Comparison of ENCODE assay signal across 8 cellular contexts in the genomic region with DNA sequence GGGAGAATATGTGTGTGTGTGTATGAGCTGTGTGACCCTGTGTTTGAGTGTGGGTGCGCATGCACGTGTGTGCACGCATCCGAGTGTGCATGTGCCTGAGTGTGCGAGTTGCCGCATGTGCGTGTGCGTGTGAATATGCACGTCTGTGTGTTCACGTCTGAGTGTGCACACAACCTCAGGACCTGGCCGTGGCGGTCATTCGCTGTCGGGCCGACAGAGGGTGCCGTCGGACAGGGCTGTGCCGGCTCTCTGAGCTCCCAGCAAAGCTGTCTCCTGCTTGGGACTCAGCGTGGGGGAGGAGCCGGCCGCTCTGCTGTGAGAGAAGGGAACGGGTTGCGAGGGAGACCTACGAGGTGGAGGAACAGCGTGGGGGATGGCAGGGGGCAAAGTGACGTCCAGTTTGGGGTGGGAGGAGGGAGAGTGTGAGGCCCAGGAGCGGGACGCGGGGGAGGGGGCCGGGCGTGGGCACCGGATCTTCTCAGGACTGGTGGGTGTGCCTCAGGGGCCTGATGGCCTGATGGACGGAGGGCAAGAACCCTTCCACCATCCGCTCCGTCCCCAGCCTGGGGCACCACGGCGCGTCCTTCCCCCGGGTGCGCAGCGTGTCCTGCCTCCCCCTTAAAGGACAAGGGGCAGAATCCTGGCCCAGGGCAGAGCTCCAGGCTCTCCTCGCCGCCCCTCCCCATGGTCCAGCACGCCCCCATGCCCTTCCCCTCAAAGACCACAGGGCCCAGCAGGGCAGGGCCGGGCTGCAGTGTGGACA. TPM values are rescaled to one million over a fixed set of nuclear protein-coding genes. Genes with fewer than 3 reads are reported as not detected.
DNase-seq lines count a peak whose midpoint lies in the region; ATAC-seq and TF ChIP-seq lines count a peak whose summit lies in the region.

No MANE protein-coding gene starts in this region.

- H3K79me2 ChIP-seq in mammary epithelial cell (ENCODE audit: insufficient read depth, low read length): no peaks in the 10 kb centered on the region

- no peak overlapping the region for H3K9ac ChIP-seq in mammary epithelial cell (ENCODE audit: insufficient read depth, low read length)

- peak; percentile 31 for DNase-seq in GM04504 (ENCODE audit: low read depth)
- peak; percentile 86 for DNase-seq in NCI-H2196 (lab: John Stamatoyannopoulos, UW; ENCODE audit: unreplicated experiment)
- peak; percentile 94 for DNase-seq in WTC11 (ENCODE audit: low spot score)
- DNase-seq in mammary epithelial cell: peak; percentile 64
- DNase-seq in immature natural killer cell: peak; percentile 75 to 80 (median 77)
- peak; percentile 85 for DNase-seq in stimulated activated CD4-positive, alpha-beta T cell treated with anti-CD3 and anti-CD28 coated beads, Interleukin-12 subunit alpha, Interleukin-12 subunit beta, amount 100 ng/mL, for 4 hours

- H3K4me3 Mint-ChIP-seq in WTC11 (peak overlapping the region; percentile 60), immature natural killer cell (peak overlapping the region; percentile 57 to 79 (median 75))

- H3K9me3 Mint-ChIP-seq in WTC11 (no peaks in the 10 kb centered on the region), immature natural killer cell (no peaks in the 10 kb centered on the region)

- peaks cover 3% of the 10 kb centered on the region for H3K27me3 ChIP-seq in mammary epithelial cell (ENCODE audit: insufficient read depth, low read length)

- 6% methylated on average over 14 of the region's 45 CpGs for WGBS in mammary epithelial cell (ENCODE audit: low coverage, missing lambda C conversion rate)

- intact Hi-C loops in mammary epithelial cell (cut with micrococcal nuclease): loop anchor here (1.0 kb wide), 4 partner anchors 37 to 207 kb away; no protein-coding TSS in a partner anchor

- peak overlapping the region; percentile 78 for H2AFZ ChIP-seq in mammary epithelial cell (ENCODE audit: low read depth, low read length)

- ATAC-seq in HG02798 (IDR thresholded peaks at IDR 0.05; ENCODE audit: poor library complexity, unreplicated experiment) (peak; percentile 73), WTC11 (peak; percentile 87), GM18909 (IDR thresholded peaks at IDR 0.05; ENCODE audit: poor library complexity, unreplicated experiment) (no peak)

- POLR2A ChIA-PET in WTC11 (lab: Charles Lee): interaction anchor here (0.8 kb wide), 1 partner anchor 39 kb away, joined by 3 read pairs; no protein-coding TSS in a partner anchor

- CTCF ChIA-PET in WTC11 (lab: Charles Lee): interaction anchor here (0.5 to 1.8 kb wide), 41 partner anchors 8 to 409 kb away, joined by 3 to 24 read pairs (median 4); partner anchors contain the start of gene GID8
- CTCF ChIA-PET in mammary epithelial cell (lab: Charles Lee; ENCODE audit: low non-redundant PET): interaction anchor here (0.6 kb wide), 4 partner anchors 10 to 1250 kb away, joined by 3 to 7 read pairs (median 4); no protein-coding TSS in a partner anchor

- H3K4me2 ChIP-seq in mammary epithelial cell (ENCODE audit: insufficient read depth, low read depth, low read length): peak overlapping the region; percentile 78

- H3K36me3 Mint-ChIP-seq in WTC11 (no peaks in the 10 kb centered on the region), immature natural killer cell (no peaks in the 10 kb centered on the region)

- H3K4me1 Mint-ChIP-seq in WTC11: peaks cover 30% of the 10 kb centered on the region
- peaks cover 16% of the 10 kb centered on the region in 2 donors for H3K4me1 Mint-ChIP-seq in immature natural killer cell

- H3K9me3 ChIP-seq in mammary epithelial cell (replicated peaks; ENCODE audit: insufficient read depth, low read length): no peaks in the 10 kb centered on the region

- peaks cover 49% of the 10 kb centered on the region for H3K27me3 Mint-ChIP-seq in WTC11 (ENCODE audit: low read depth)
- peaks cover 14 to 29% (median 16%) of the 10 kb centered on the region in 3 donors for H3K27me3 Mint-ChIP-seq in immature natural killer cell (ENCODE audit: low read depth in 3 of 3)

- TF ChIP-seq CTCF in WTC11 (IDR thresholded peaks at IDR 0.05): peak; percentile 66
- TF ChIP-seq CTCF in mammary epithelial cell (conservative IDR thresholded peaks at IDR 0.05 in 1 of 2, IDR thresholded peaks at IDR 0.05 in 1 of 2; ENCODE audit: extremely low read depth in 1 of 2, insufficient read depth in 1 of 2, low read depth in 1 of 2, low read length in 2 of 2): peak; percentile 87 to 94

- no peaks in the 10 kb centered on the region for H4K20me1 ChIP-seq in mammary epithelial cell (ENCODE audit: insufficient read depth, low read length)

- no peaks in the 10 kb centered on the region for H3K36me3 ChIP-seq in mammary epithelial cell (ENCODE audit: insufficient read depth, low read length)

- in situ Hi-C loops in mammary epithelial cell (cut with MboI; ENCODE audit: low sequenced_read_pairs in 2 of 2): no loop called here

- H3K4me1 ChIP-seq in mammary epithelial cell (ENCODE audit: insufficient read depth, low read length): peaks cover 12% of the 10 kb centered on the region

- H3K4me3 ChIP-seq in mammary epithelial cell (replicated peaks in 1 of 3; ENCODE audit: insufficient read depth in 1 of 3, low read depth in 2 of 3, low read length in 3 of 3): peak overlapping the region in 2 of 3 experiments; percentile 10 to 13

- H3K27ac ChIP-seq in mammary epithelial cell (ENCODE audit: insufficient read depth, low read depth, low read length): no peak overlapping the region

- dilution Hi-C loops in mammary epithelial cell (cut with HindIII; ENCODE audit: low sequenced_read_pairs): no loop called here

- H3K27ac Mint-ChIP-seq in WTC11 (no peak overlapping the region), immature natural killer cell (peak overlapping the region in 1 of 6 donors; percentile 18)

- BruUV-seq in mammary epithelial cell (replicated peaks; lab: Mats Ljungman, UMichigan): no TSS peak

TF ChIP-seq in WTC11, 78 proteins besides CTCF, POLR2A, EP300 and RAD21 (continues in another document):
- TF ChIP-seq ZSCAN18 (CRISPR knock-in tag; IDR thresholded peaks at IDR 0.05): no peak
- no peak for TF ChIP-seq CBFB (CRISPR knock-in tag; IDR thresholded peaks at IDR 0.05; ENCODE audit: low read depth)
- TF ChIP-seq, protein P1, sequence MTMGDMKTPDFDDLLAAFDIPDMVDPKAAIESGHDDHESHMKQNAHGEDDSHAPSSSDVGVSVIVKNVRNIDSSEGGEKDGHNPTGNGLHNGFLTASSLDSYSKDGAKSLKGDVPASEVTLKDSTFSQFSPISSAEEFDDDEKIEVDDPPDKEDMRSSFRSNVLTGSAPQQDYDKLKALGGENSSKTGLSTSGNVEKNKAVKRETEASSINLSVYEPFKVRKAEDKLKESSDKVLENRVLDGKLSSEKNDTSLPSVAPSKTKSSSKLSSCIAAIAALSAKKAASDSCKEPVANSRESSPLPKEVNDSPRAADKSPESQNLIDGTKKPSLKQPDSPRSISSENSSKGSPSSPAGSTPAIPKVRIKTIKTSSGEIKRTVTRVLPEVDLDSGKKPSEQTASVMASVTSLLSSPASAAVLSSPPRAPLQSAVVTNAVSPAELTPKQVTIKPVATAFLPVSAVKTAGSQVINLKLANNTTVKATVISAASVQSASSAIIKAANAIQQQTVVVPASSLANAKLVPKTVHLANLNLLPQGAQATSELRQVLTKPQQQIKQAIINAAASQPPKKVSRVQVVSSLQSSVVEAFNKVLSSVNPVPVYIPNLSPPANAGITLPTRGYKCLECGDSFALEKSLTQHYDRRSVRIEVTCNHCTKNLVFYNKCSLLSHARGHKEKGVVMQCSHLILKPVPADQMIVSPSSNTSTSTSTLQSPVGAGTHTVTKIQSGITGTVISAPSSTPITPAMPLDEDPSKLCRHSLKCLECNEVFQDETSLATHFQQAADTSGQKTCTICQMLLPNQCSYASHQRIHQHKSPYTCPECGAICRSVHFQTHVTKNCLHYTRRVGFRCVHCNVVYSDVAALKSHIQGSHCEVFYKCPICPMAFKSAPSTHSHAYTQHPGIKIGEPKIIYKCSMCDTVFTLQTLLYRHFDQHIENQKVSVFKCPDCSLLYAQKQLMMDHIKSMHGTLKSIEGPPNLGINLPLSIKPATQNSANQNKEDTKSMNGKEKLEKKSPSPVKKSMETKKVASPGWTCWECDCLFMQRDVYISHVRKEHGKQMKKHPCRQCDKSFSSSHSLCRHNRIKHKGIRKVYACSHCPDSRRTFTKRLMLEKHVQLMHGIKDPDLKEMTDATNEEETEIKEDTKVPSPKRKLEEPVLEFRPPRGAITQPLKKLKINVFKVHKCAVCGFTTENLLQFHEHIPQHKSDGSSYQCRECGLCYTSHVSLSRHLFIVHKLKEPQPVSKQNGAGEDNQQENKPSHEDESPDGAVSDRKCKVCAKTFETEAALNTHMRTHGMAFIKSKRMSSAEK (CRISPR knock-in tag; IDR thresholded peaks at IDR 0.05; ENCODE audit: borderline replicate concordance): no peak
- no peak for TF ChIP-seq JAZF1 (CRISPR knock-in tag; IDR thresholded peaks at IDR 0.05)
- no peak for TF ChIP-seq GRHL2 (CRISPR knock-in tag; IDR thresholded peaks at IDR 0.05; ENCODE audit: insufficient replicate concordance, severe bottlenecking)
- no peak for TF ChIP-seq EMX1 (CRISPR knock-in tag; IDR thresholded peaks at IDR 0.05)

RNA-seq across cellular contexts. Expression of gene SLC17A9, which starts 19.9 kb away (rescaled TPM):
- total RNA-seq in WTC11 (2021) (26.2 to 41.7 TPM (median 30.8 TPM) in 3 replicates), mammary epithelial cell (under 1 TPM; 0.33 to 0.67 TPM)
- polyA plus RNA-seq in mammary epithelial cell (0.09 TPM), immature natural killer cell (1 to 10 TPM in 2 of 3 donors, under 1 TPM in 1; 0.95 to 3.5 (median 2.0) TPM)
- not detected for polyA minus RNA-seq in mammary epithelial cell

RNA-seq across cellular contexts. Expression of gene BHLHE23, which starts 34.3 kb away (rescaled TPM):
- 0.57 to 1.3 TPM (median 0.66 TPM) in 3 replicates for total RNA-seq in WTC11 (2021)
- not detected for total RNA-seq in mammary epithelial cell
- not detected for polyA plus RNA-seq in mammary epithelial cell
- not detected for polyA minus RNA-seq in mammary epithelial cell
- not detected for polyA plus RNA-seq in immature natural killer cell

RNA-seq across cellular contexts. Expression of gene GID8, which starts 34.5 kb away (rescaled TPM):
- 56.2 to 70.2 TPM (median 56.6 TPM) in 3 replicates for total RNA-seq in WTC11 (2021)
- 10 to 100 TPM; 34.5 to 43.2 TPM for total RNA-seq in mammary epithelial cell
- polyA plus RNA-seq in mammary epithelial cell: 29.7 TPM
- polyA minus RNA-seq in mammary epithelial cell: 47.5 TPM
- 10 to 100 TPM; 20.7 to 26.8 (median 21.3) TPM for polyA plus RNA-seq in immature natural killer cell

RNA-seq across cellular contexts. Expression of gene DIDO1, which starts 46.1 kb away (rescaled TPM):
- total RNA-seq in WTC11 (2021): 69.3 to 87.3 TPM (median 71.6 TPM) in 3 replicates
- 10 to 100 TPM; 38.7 to 53.2 TPM for total RNA-seq in mammary epithelial cell
- 13.6 TPM for polyA plus RNA-seq in mammary epithelial cell
- 31.4 TPM for polyA minus RNA-seq in mammary epithelial cell
- polyA plus RNA-seq in immature natural killer cell: 10 to 100 TPM; 23.1 to 48.8 (median 37.7) TPM

Comparison
In these comparisons a context has a peak if more than half of its experiments do, and no peak if none do; other contexts are left out.
1. DNase-seq: peak in every context shown above with its lines; median percentile 94 in WTC11; 86 in NCI-H2196; 85 in stimulated activated CD4-positive, alpha-beta T cell treated with anti-CD3 and anti-CD28 coated beads, Interleukin-12 subunit alpha, Interleukin-12 subunit beta, amount 100 ng/mL, for 4 hours; 77 in immature natural killer cell; 64 in mammary epithelial cell; 31 in GM04504.
2. RNA of gene SLC17A9, which starts 19.9 kb away (total RNA-seq): 26.2 to 41.7 TPM in WTC11; 0.33 to 0.67 TPM in mammary epithelial cell; every median in the first group is over 10 times any median in the second.